9 cellular contexts compared by ENCODE assay signal in genomic region chr16:85465328-85466307, GRCh38.
DNase-seq lines count a peak whose midpoint lies in the region; ATAC-seq and TF ChIP-seq lines count a peak whose summit lies in the region.
"Had no signal": no experiment of that assay in that cellular context is flagged by ENCODE, and none has a peak within 500 bp of the region (broad histone marks: within the 10 kb centered on the region; RNA-seq: fewer than 3 reads in every experiment).

No MANE protein-coding gene starts in this region.

- no peaks in the 10 kb centered on the region for H3K36me3 Mint-ChIP-seq in activated CD4-positive, alpha-beta T cell treated with anti-CD3 and anti-CD28 coated beads, Interleukin-2, amount 10 ng/mL, durations not matched to agents 7 days and 5 days (ENCODE audit: low read depth)

- H3K27me3 ChIP-seq in thyroid gland = no peaks in the 10 kb centered on the region

- TF ChIP-seq POLR2A in thyroid gland (IDR thresholded peaks at IDR 0.05) = peak in 1 of 2 donors; percentile 21

- CTCF ChIA-PET in activated CD4-positive, alpha-beta T cell treated with anti-CD3 and anti-CD28 coated beads, Interleukin-2, amount 10 ng/mL, durations not matched to agents 7 days and 5 days (lab: Charles Lee) = interaction anchor here (0.8 to 1.6 kb wide), 4 partner anchors 8 to 144 kb away, joined by 3 to 4 read pairs (median 4); no protein-coding TSS in a partner anchor

- intact Hi-C loops in left cardiac atrium (cut with DNase I) = no loop called here
- intact Hi-C loops in thyroid gland (cut with DNase I) = no loop called here

- DNase-seq in NCI-H1105 treated with DMSO at 0.1 percent for 48 hours (lab: John Stamatoyannopoulos, UW) (peak; percentile 17), NCI-H1105 (lab: John Stamatoyannopoulos, UW) (no peak), SW480 (ENCODE audit: low spot score) (peak; percentile 56), left cardiac atrium (peak; percentile 82), thyroid gland (peak; percentile 94 to 98), germinal center (ENCODE audit: low spot score) (no peak)
- DNase-seq in activated CD4-positive, alpha-beta T cell treated with anti-CD3 and anti-CD28 coated beads, Interleukin-2, amount 10 ng/mL, durations not matched to agents 7 days and 5 days = no peak
- DNase-seq: dermis blood vessel endothelial cell had no signal

- ATAC-seq in left cardiac atrium (peak; percentile 42 to 65), HG02870 (IDR thresholded peaks at IDR 0.05; ENCODE audit: unreplicated experiment) (no peak)

- no peaks in the 10 kb centered on the region for H3K36me3 ChIP-seq in thyroid gland

- no peak overlapping the region for H3K27ac Mint-ChIP-seq in activated CD4-positive, alpha-beta T cell treated with anti-CD3 and anti-CD28 coated beads, Interleukin-2, amount 10 ng/mL, durations not matched to agents 7 days and 5 days

- H3K9me3 Mint-ChIP-seq in activated CD4-positive, alpha-beta T cell treated with anti-CD3 and anti-CD28 coated beads, Interleukin-2, amount 10 ng/mL, durations not matched to agents 7 days and 5 days = no peaks in the 10 kb centered on the region

- peaks cover 30% of the 10 kb centered on the region for H3K27me3 Mint-ChIP-seq in activated CD4-positive, alpha-beta T cell treated with anti-CD3 and anti-CD28 coated beads, Interleukin-2, amount 10 ng/mL, durations not matched to agents 7 days and 5 days

- no peak overlapping the region for H3K4me3 Mint-ChIP-seq in activated CD4-positive, alpha-beta T cell treated with anti-CD3 and anti-CD28 coated beads, Interleukin-2, amount 10 ng/mL, durations not matched to agents 7 days and 5 days

- H3K4me1 ChIP-seq in thyroid gland = peaks cover 54 to 66% of the 10 kb centered on the region in 2 donors

- peak overlapping the region; percentile 64 to 85 (median 80) for H3K27ac ChIP-seq in thyroid gland

- WGBS in thyroid gland, 2 donors = 32 to 50% methylated on average over 6 to 13 of the region's 13 CpGs

- no peaks in the 10 kb centered on the region for H3K9me3 ChIP-seq in thyroid gland

- no peak overlapping the region for H3K4me3 ChIP-seq in thyroid gland (replicated peaks in 1 of 3)

- POLR2A ChIA-PET in activated CD4-positive, alpha-beta T cell treated with anti-CD3 and anti-CD28 coated beads, Interleukin-2, amount 10 ng/mL, durations not matched to agents 7 days and 5 days (lab: Charles Lee) = no interaction called here

- TF ChIP-seq CTCF in thyroid gland (IDR thresholded peaks at IDR 0.05) = no peak

- H3K4me1 Mint-ChIP-seq in activated CD4-positive, alpha-beta T cell treated with anti-CD3 and anti-CD28 coated beads, Interleukin-2, amount 10 ng/mL, durations not matched to agents 7 days and 5 days = peaks cover 2% of the 10 kb centered on the region

Comparison
In these comparisons a context has a peak if more than half of its experiments do, and no peak if none do; other contexts are left out.
1. DNase-seq: peak in NCI-H1105 treated with DMSO at 0.1 percent for 48 hours (single experiment), SW480 (single experiment), left cardiac atrium (single experiment) and thyroid gland (2 of 2); none in NCI-H1105 (single experiment), germinal center (single experiment) and activated CD4-positive, alpha-beta T cell treated with anti-CD3 and anti-CD28 coated beads, Interleukin-2, amount 10 ng/mL, durations not matched to agents 7 days and 5 days (single experiment).